8 cellular contexts compared by ENCODE assay signal in the genomic region with DNA sequence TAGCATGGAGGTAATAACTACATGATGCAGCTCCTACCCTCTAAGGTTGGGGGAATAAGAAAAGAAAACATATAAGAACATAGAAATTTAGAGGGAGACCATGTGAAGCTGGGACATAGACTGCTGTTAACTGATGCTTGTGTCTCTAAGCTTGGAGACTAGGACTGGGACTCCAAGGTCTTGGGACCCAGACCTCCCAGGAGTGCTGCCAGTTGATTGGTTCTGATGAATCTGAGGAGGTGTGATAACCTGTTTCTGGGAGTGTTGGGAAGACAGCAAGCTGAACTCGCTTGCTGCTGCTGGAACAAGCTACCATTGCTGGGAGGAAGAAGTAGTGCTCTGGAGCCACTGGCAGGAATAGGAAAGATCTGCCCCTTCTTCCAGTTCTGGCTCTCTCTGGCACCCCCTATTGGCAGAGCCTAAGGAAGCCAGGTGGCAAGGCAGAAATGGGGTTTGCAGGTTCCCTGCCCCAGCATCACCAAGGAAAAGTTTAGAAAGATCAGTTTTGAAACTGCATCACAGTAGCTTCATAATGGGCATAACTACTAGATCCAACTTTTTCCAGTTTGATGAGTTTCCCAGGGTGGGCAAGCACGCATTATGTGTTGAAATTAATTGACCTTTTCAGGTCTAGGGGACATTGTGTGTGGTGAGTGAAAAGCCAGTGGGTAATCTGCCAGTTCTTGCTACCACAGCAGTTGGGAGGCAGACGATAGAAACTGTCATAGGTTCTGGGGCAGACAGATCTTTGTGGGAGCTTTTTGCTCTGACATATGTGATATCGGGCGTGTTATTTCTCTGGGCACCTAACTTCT.
DNase-seq lines count a peak whose midpoint lies in the region; ATAC-seq, FAIRE-seq and TF ChIP-seq lines count a peak whose summit lies in the region.

No MANE protein-coding gene starts in this region.

- H3K27me3 ChIP-seq in HepG2 (ENCODE audit: control insufficient read depth in 1 of 2, insufficient read depth in 2 of 2, low read length in 2 of 2) = no peaks in the 10 kb centered on the region

- no TSS peak for BruUV-seq in HepG2 (replicated peaks; lab: Mats Ljungman, UMichigan)

- TF ChIP-seq CTCF in HepG2 (CRISPR knock-in tag; IDR thresholded peaks at IDR 0.05) (peak; percentile 55), lower leg skin (IDR thresholded peaks at IDR 0.05) (no peak)

- POLR2A ChIA-PET in HepG2 (lab: Yijun Ruan, JAX) = no interaction called here

- no peaks in the 10 kb centered on the region for H3K27me3 Mint-ChIP-seq in activated T-cell treated with anti-CD3 and anti-CD28 coated beads, Interleukin-2, amount 50 U/mL, for 72 hours (ENCODE audit: low read depth)

- H3K9ac ChIP-seq in HepG2 (ENCODE audit: insufficient read depth, low read depth, low read length) = no peak overlapping the region

- no peak overlapping the region for H2AFZ ChIP-seq in HepG2 (ENCODE audit: low read length)

- no peak overlapping the region for H3K27ac ChIP-seq in HepG2 (ENCODE audit: extremely low read length, insufficient read depth, low read length)

- no peaks in the 10 kb centered on the region for H3K36me3 Mint-ChIP-seq in activated T-cell treated with anti-CD3 and anti-CD28 coated beads, Interleukin-2, amount 50 U/mL, for 72 hours (ENCODE audit: insufficient read depth in 2 of 2)

- ATAC-seq in activated T-cell treated with anti-CD3 and anti-CD28 coated beads, Interleukin-2, amount 50 U/mL, for 72 hours (replicated peaks in 1 of 2) = no peak
- peak; percentile 84 for ATAC-seq in HepG2
- ATAC-seq in GM19467 (IDR thresholded peaks at IDR 0.05; ENCODE audit: unreplicated experiment) = no peak

- no peak for FAIRE-seq in HepG2 (lab: Jason Lieb, UNC)

- no peak for TF ChIP-seq EP300 in HepG2 (IDR thresholded peaks at IDR 0.05; ENCODE audit: low read depth in 2 of 2, low read length in 2 of 2)
- no peak for TF ChIP-seq EP300 in HepG2 (CRISPR knock-in tag; IDR thresholded peaks at IDR 0.05; ENCODE audit: borderline replicate concordance)

- H3K9me3 Mint-ChIP-seq in activated T-cell treated with anti-CD3 and anti-CD28 coated beads, Interleukin-2, amount 50 U/mL, for 72 hours = no peaks in the 10 kb centered on the region

- TF ChIP-seq RAD21 in HepG2 (CRISPR knock-in tag; IDR thresholded peaks at IDR 0.05) = no peak

- peaks cover 37% of the 10 kb centered on the region for H3K79me2 ChIP-seq in HepG2 (ENCODE audit: insufficient read depth, low read length)

- H3K4me3 ChIP-seq in HepG2 (replicated peaks in 1 of 3; ENCODE audit: insufficient read depth in 1 of 3, low read depth in 2 of 3, low read length in 3 of 3) (no peak overlapping the region), lower leg skin (ENCODE audit: low read depth, poor library complexity, severe bottlenecking) (no peak overlapping the region)

- intact Hi-C loops in HepG2 (cut with micrococcal nuclease; ENCODE audit: unreplicated experiment) = no loop called here
- intact Hi-C loops in lower leg skin (cut with DNase I; ENCODE audit: low total_unique reads) = no loop called here

- CTCF ChIA-PET in HepG2 (lab: Yijun Ruan, JAX; ENCODE audit: low intra/inter-chr PET ratio, low total read pairs) = no interaction called here

- H4K20me1 ChIP-seq in HepG2 (ENCODE audit: insufficient read depth, low read length) = peaks cover 14% of the 10 kb centered on the region

- H3K4me2 ChIP-seq in HepG2 (ENCODE audit: low read depth, low read length) = no peak overlapping the region

- H3K36me3 ChIP-seq in HepG2 (replicated peaks in 1 of 2; ENCODE audit: control insufficient read depth in 1 of 2, insufficient read depth in 2 of 2, low read length in 2 of 2) = peaks cover 1 to 22% of the 10 kb centered on the region in 2 experiments; a peak in 2 of 5 replicates

- no peaks in the 10 kb centered on the region for H3K9me3 ChIP-seq in HepG2 (ENCODE audit: low read length)

- no peak overlapping the region for H3K4me3 Mint-ChIP-seq in activated T-cell treated with anti-CD3 and anti-CD28 coated beads, Interleukin-2, amount 50 U/mL, for 72 hours

- DNase-seq in activated effector memory CD4-positive, alpha-beta T cell treated with anti-CD3 and anti-CD28 coated beads, Interleukin-2, amount 50 U/mL, for 16 hours = peak; percentile 65
- no peak for DNase-seq in activated effector memory CD4-positive, alpha-beta T cell treated with Interleukin-2 at 50 U/mL for 16 hours
- DNase-seq in NCI-H2196 (lab: John Stamatoyannopoulos, UW; ENCODE audit: unreplicated experiment) = peak; percentile 30
- DNase-seq in activated T-cell treated with anti-CD3 and anti-CD28 coated beads, Interleukin-2, amount 50 U/mL, for 72 hours = peak; percentile 38 to 48
- peak; percentile 23 for DNase-seq in HepG2 (ENCODE audit: low spot score)
- DNase-seq in LoVo (ENCODE audit: low spot score) = no peak
- no peak for DNase-seq in lower leg skin (ENCODE audit: low spot score in 2 of 2)

- H3K27ac Mint-ChIP-seq in activated T-cell treated with anti-CD3 and anti-CD28 coated beads, Interleukin-2, amount 50 U/mL, for 72 hours = no peak overlapping the region

- no peaks in the 10 kb centered on the region for H3K4me1 ChIP-seq in HepG2 (ENCODE audit: insufficient read depth, low read length)

- WGBS in HepG2 (ENCODE audit: low lambda C conversion rate) = 100% methylated on average over 5 of the region's 5 CpGs
- WGBS in lower leg skin, 2 donors = 96 to 97% methylated on average over 5 of the region's 5 CpGs

- in situ Hi-C loops in HepG2 (cut with HindIII; ENCODE audit: extremely low pct_ligation_motif_present, low pct_unique_long_range_greater_than_20kb) = no loop called here

- TF ChIP-seq POLR2A in HepG2 (IDR thresholded peaks at IDR 0.05; ENCODE audit: insufficient read depth in 1 of 2, low read depth in 2 of 2, low read length in 2 of 2) (no peak), lower leg skin (IDR thresholded peaks at IDR 0.05) (no peak)

- peaks cover 40% of the 10 kb centered on the region for H3K4me1 Mint-ChIP-seq in activated T-cell treated with anti-CD3 and anti-CD28 coated beads, Interleukin-2, amount 50 U/mL, for 72 hours (ENCODE audit: low read depth)

TF ChIP-seq in HepG2, 621 proteins besides CTCF, POLR2A, EP300 and RAD21:
- TF ChIP-seq ZNF547 (CRISPR knock-in tag; IDR thresholded peaks at IDR 0.05) (no peak), XRCC5 (optimal IDR thresholded peaks at IDR 0.05; ENCODE audit: low read length) (peak; percentile 33), TGIF2 (CRISPR knock-in tag; IDR thresholded peaks at IDR 0.05) (no peak), RARG (CRISPR knock-in tag; IDR thresholded peaks at IDR 0.05; ENCODE audit: low read depth) (no peak), NR2F1 (CRISPR knock-in tag; IDR thresholded peaks at IDR 0.05) (no peak), GABPB1 (CRISPR knock-in tag; IDR thresholded peaks at IDR 0.05) (no peak), STAG1 (CRISPR knock-in tag; IDR thresholded peaks at IDR 0.05) (peak; percentile 30; the same call in 1 of the 2 replicates), SMC3 (IDR thresholded peaks at IDR 0.05; ENCODE audit: low read length) (peak; percentile 7; the same call in 1 of the 2 replicates)

Comparison
In these comparisons a context has a peak if more than half of its experiments do, and no peak if none do; other contexts are left out.
1. DNase-seq: peak in activated effector memory CD4-positive, alpha-beta T cell treated with anti-CD3 and anti-CD28 coated beads, Interleukin-2, amount 50 U/mL, for 16 hours (single experiment), NCI-H2196 (single experiment), activated T-cell treated with anti-CD3 and anti-CD28 coated beads, Interleukin-2, amount 50 U/mL, for 72 hours (2 of 2) and HepG2 (single experiment); none in activated effector memory CD4-positive, alpha-beta T cell treated with Interleukin-2 at 50 U/mL for 16 hours (single experiment), LoVo (single experiment) and lower leg skin (0 of 2).